ENCODE assay signal across 17 cellular contexts in genomic region chr14:39967885-39968284, GRCh38.
DNase-seq lines count a peak whose midpoint lies in the region; ATAC-seq and TF ChIP-seq lines count a peak whose summit lies in the region.
"Had no signal": no experiment of that assay in that cellular context is flagged by ENCODE, and none has a peak within 500 bp of the region (broad histone marks: within the 10 kb centered on the region; RNA-seq: fewer than 3 reads in every experiment).

No MANE protein-coding gene starts in this region.

- no peaks in the 10 kb centered on the region for H3K9me3 ChIP-seq in endodermal cell (ENCODE audit: control insufficient read depth, low read length)
- H3K9me3 ChIP-seq: A549 had no signal

- TF ChIP-seq CTCF in endodermal cell (conservative IDR thresholded peaks at IDR 0.05), result no peak

- H3K9ac ChIP-seq in endodermal cell (ENCODE audit: extremely low read depth, low read length, poor library complexity, severe bottlenecking), result no peak overlapping the region

- peaks cover 0 to 2% of the 10 kb centered on the region in 2 donors for H3K4me1 Mint-ChIP-seq in stimulated activated naive B cell treated with anti-CD40 and anti-IgM and Interleukin-4, amounts not matched to agents 10 μg/mL and 1 μg/mL and 100 μg/mL, for 72 hours
- no peaks in the 10 kb centered on the region for H3K4me1 Mint-ChIP-seq in endodermal cell
- H3K4me1 Mint-ChIP-seq: CD14-positive monocyte had no signal

- ATAC-seq in GM18909 (IDR thresholded peaks at IDR 0.05; ENCODE audit: poor library complexity, unreplicated experiment) (peak; percentile 47), GM19463 (IDR thresholded peaks at IDR 0.05; ENCODE audit: unreplicated experiment) (peak; percentile 73), HG02759 (IDR thresholded peaks at IDR 0.05; ENCODE audit: unreplicated experiment) (peak; percentile 57), Right ventricle myocardium superior (ENCODE audit: poor library complexity) (no peak)
- peak; percentile 16 to 39 for ATAC-seq in stimulated activated naive B cell treated with anti-CD40 and anti-IgM and Interleukin-4, amounts not matched to agents 10 μg/mL and 1 μg/mL and 100 μg/mL, for 72 hours (replicated peaks)
- ATAC-seq: A549; CD8-positive, alpha-beta T cell; HCT116; K562 had no signal

- H3K27me3 ChIP-seq in endodermal cell (ENCODE audit: control insufficient read depth, insufficient read depth, low read length, poor library complexity, severe bottlenecking), result no peaks in the 10 kb centered on the region

- no peak overlapping the region for H3K4me3 Mint-ChIP-seq in stimulated activated naive B cell treated with anti-CD40 and anti-IgM and Interleukin-4, amounts not matched to agents 10 μg/mL and 1 μg/mL and 100 μg/mL, for 72 hours
- H3K4me3 Mint-ChIP-seq in endodermal cell, result no peak overlapping the region
- H3K4me3 Mint-ChIP-seq: CD14-positive monocyte; CD8-positive, alpha-beta T cell had no signal

- H3K27ac Mint-ChIP-seq in stimulated activated naive B cell treated with anti-CD40 and anti-IgM and Interleukin-4, amounts not matched to agents 10 μg/mL and 1 μg/mL and 100 μg/mL, for 72 hours, result no peak overlapping the region
- H3K27ac Mint-ChIP-seq in endodermal cell, result no peak overlapping the region
- H3K27ac Mint-ChIP-seq: CD14-positive monocyte; CD8-positive, alpha-beta T cell had no signal

- H3K36me3 Mint-ChIP-seq in stimulated activated naive B cell treated with anti-CD40 and anti-IgM and Interleukin-4, amounts not matched to agents 10 μg/mL and 1 μg/mL and 100 μg/mL, for 72 hours, result no peaks in the 10 kb centered on the region
- no peaks in the 10 kb centered on the region for H3K36me3 Mint-ChIP-seq in endodermal cell (ENCODE audit: low read depth)
- H3K36me3 Mint-ChIP-seq: CD14-positive monocyte; CD8-positive, alpha-beta T cell had no signal

- no peaks in the 10 kb centered on the region for H3K4me1 ChIP-seq in endodermal cell (ENCODE audit: control insufficient read depth, insufficient read depth, low read length)
- H3K4me1 ChIP-seq: A549 had no signal

- intact Hi-C loops in Right ventricle myocardium superior (cut with DNase I), result no loop called here

- no peak overlapping the region for H3K27ac ChIP-seq in endodermal cell (ENCODE audit: low read depth, low read length)
- H3K27ac ChIP-seq: A549 had no signal

- peaks cover 0 to 4% of the 10 kb centered on the region in 2 donors for H3K9me3 Mint-ChIP-seq in stimulated activated naive B cell treated with anti-CD40 and anti-IgM and Interleukin-4, amounts not matched to agents 10 μg/mL and 1 μg/mL and 100 μg/mL, for 72 hours
- H3K9me3 Mint-ChIP-seq in endodermal cell, result peaks cover 2% of the 10 kb centered on the region

- WGBS in endodermal cell (ENCODE audit: insufficient coverage in 1 of 2, insufficient read length in 1 of 2), 2 experiments, result 83 to 91% methylated on average over 1 of the region's 1 CpG

- no peaks in the 10 kb centered on the region for H3K36me3 ChIP-seq in endodermal cell (ENCODE audit: control insufficient read depth, insufficient read depth, low read length)

- no peak overlapping the region for H3K4me3 ChIP-seq in endodermal cell (ENCODE audit: low read length)
- H3K4me3 ChIP-seq: A549, K562 had no signal

- H3K27me3 Mint-ChIP-seq in stimulated activated naive B cell treated with anti-CD40 and anti-IgM and Interleukin-4, amounts not matched to agents 10 μg/mL and 1 μg/mL and 100 μg/mL, for 72 hours, result no peaks in the 10 kb centered on the region
- no peaks in the 10 kb centered on the region for H3K27me3 Mint-ChIP-seq in endodermal cell (ENCODE audit: insufficient read depth)

- DNase-seq in stimulated activated naive B cell treated with anti-CD40 and anti-IgM and Interleukin-4, amounts not matched to agents 10 μg/mL and 1 μg/mL and 100 μg/mL, for 72 hours, result no peak
- no peak for DNase-seq in endodermal cell
- no peak for DNase-seq in Right ventricle myocardium superior
- DNase-seq in OCI-M1 (lab: John Stamatoyannopoulos, UW), result no peak
- DNase-seq: CD8-positive, alpha-beta T cell; COR-L47; DMS153; EL; GDM1; Karpas-422 had no signal
